9 cellular contexts compared by ENCODE assay signal in genomic region chr17:10115536-10115932, GRCh38.
A peak's percentile ranks its signal among the peaks of the same experiment; 100 is the strongest.
DNase-seq lines count a peak whose midpoint lies in the region; ATAC-seq, FAIRE-seq and TF ChIP-seq lines count a peak whose summit lies in the region.
"Had no signal": no experiment of that assay in that cellular context is flagged by ENCODE, and none has a peak within 500 bp of the region (broad histone marks: within the 10 kb centered on the region; RNA-seq: fewer than 3 reads in every experiment).

No MANE protein-coding gene starts in this region.

- H3K9me3 Mint-ChIP-seq in chondrocyte (ENCODE audit: low read depth), result peaks cover 6% of the 10 kb centered on the region
- no peaks in the 10 kb centered on the region for H3K9me3 Mint-ChIP-seq in naive thymus-derived CD8-positive, alpha-beta T cell
- no peaks in the 10 kb centered on the region for H3K9me3 Mint-ChIP-seq in activated T-helper 17 cell treated with anti-CD3 and anti-CD28 coated beads, Interleukin-2, amount 50 U/mL, for 72 hours

- H3K9me3 ChIP-seq in A549, result no peaks in the 10 kb centered on the region

- H3K4me2 ChIP-seq in A549, result peak overlapping the region; percentile 80

- H3K4me1 ChIP-seq in A549, result peaks cover 14% of the 10 kb centered on the region

- no peak for TF ChIP-seq EP300 in A549 (IDR thresholded peaks at IDR 0.05)

- CTCF ChIA-PET in A549 (lab: Yijun Ruan, JAX), result interaction anchor here (0.7 to 1.2 kb wide), 4 partner anchors 13 to 567 kb away, joined by 3 read pairs; no protein-coding TSS in a partner anchor

- H3K27ac Mint-ChIP-seq in chondrocyte (ENCODE audit: unreplicated experiment), result peak overlapping the region; percentile 100
- H3K27ac Mint-ChIP-seq in naive thymus-derived CD8-positive, alpha-beta T cell, result peak overlapping the region; percentile 82 to 97 (median 92)
- H3K27ac Mint-ChIP-seq in activated T-helper 17 cell treated with anti-CD3 and anti-CD28 coated beads, Interleukin-2, amount 50 U/mL, for 72 hours, result no peak overlapping the region

- FAIRE-seq in A549 (lab: Jason Lieb, UNC), result no peak

- ATAC-seq in A549, result no peak
- no peak for ATAC-seq in naive thymus-derived CD8-positive, alpha-beta T cell
- ATAC-seq in activated T-helper 17 cell treated with anti-CD3 and anti-CD28 coated beads, Interleukin-2, amount 50 U/mL, for 72 hours (replicated peaks), result no peak

- no peaks in the 10 kb centered on the region for H3K36me3 Mint-ChIP-seq in chondrocyte (ENCODE audit: low read depth)
- no peaks in the 10 kb centered on the region for H3K36me3 Mint-ChIP-seq in naive thymus-derived CD8-positive, alpha-beta T cell
- no peaks in the 10 kb centered on the region for H3K36me3 Mint-ChIP-seq in activated T-helper 17 cell treated with anti-CD3 and anti-CD28 coated beads, Interleukin-2, amount 50 U/mL, for 72 hours (ENCODE audit: low read depth)
- H3K36me3 Mint-ChIP-seq: CD4-positive, CD25-positive, alpha-beta regulatory T cell had no signal

- peak overlapping the region; percentile 63 to 79 for H3K27ac ChIP-seq in A549

- POLR2A ChIA-PET in A549 (lab: Yijun Ruan, JAX), result no interaction called here
- POLR2A ChIA-PET in naive thymus-derived CD8-positive, alpha-beta T cell (lab: Charles Lee), result interaction anchor here (0.6 kb wide), 1 partner anchor 78 kb away, joined by 7 read pairs; no protein-coding TSS in a partner anchor

- peaks cover 71% of the 10 kb centered on the region for H3K4me1 Mint-ChIP-seq in chondrocyte (ENCODE audit: low read depth)
- H3K4me1 Mint-ChIP-seq in naive thymus-derived CD8-positive, alpha-beta T cell, result peaks cover 39 to 85% (median 72%) of the 10 kb centered on the region in 4 donors
- peaks cover 8% of the 10 kb centered on the region for H3K4me1 Mint-ChIP-seq in activated T-helper 17 cell treated with anti-CD3 and anti-CD28 coated beads, Interleukin-2, amount 50 U/mL, for 72 hours

- no peak for TF ChIP-seq CTCF in A549 (IDR thresholded peaks at IDR 0.05)
- TF ChIP-seq CTCF in chondrocyte (IDR thresholded peaks at IDR 0.05), result no peak

- no peak overlapping the region for H3K4me3 Mint-ChIP-seq in chondrocyte (ENCODE audit: unreplicated experiment)
- H3K4me3 Mint-ChIP-seq in naive thymus-derived CD8-positive, alpha-beta T cell, result peak overlapping the region; percentile 60 to 86 (median 74)
- H3K4me3 Mint-ChIP-seq in activated T-helper 17 cell treated with anti-CD3 and anti-CD28 coated beads, Interleukin-2, amount 50 U/mL, for 72 hours, result no peak overlapping the region

- peak overlapping the region; percentile 28; the same call in 2 of the 3 replicates for H3K4me3 ChIP-seq in A549
- peak overlapping the region; percentile 9 for H3K4me3 ChIP-seq in Jurkat, Clone E6-1 (ENCODE audit: low read length)

- WGBS in A549 (ENCODE audit: missing lambda C conversion rate), result 41% methylated on average over 4 of the region's 4 CpGs

- no peaks in the 10 kb centered on the region for H3K27me3 Mint-ChIP-seq in chondrocyte (ENCODE audit: low read depth)
- no peaks in the 10 kb centered on the region for H3K27me3 Mint-ChIP-seq in naive thymus-derived CD8-positive, alpha-beta T cell
- peaks cover 41% of the 10 kb centered on the region for H3K27me3 Mint-ChIP-seq in activated T-helper 17 cell treated with anti-CD3 and anti-CD28 coated beads, Interleukin-2, amount 50 U/mL, for 72 hours

- no peak for TF ChIP-seq POLR2A in A549 (IDR thresholded peaks at IDR 0.05; ENCODE audit: low read length)

- TF ChIP-seq RAD21 in A549 (conservative IDR thresholded peaks at IDR 0.05 in 1 of 2, IDR thresholded peaks at IDR 0.05 in 1 of 2), result no peak

- DNase-seq in A549 (ENCODE audit: low read depth in 1 of 2, low spot score in 1 of 2) (no peak), chondrocyte (ENCODE audit: low spot score) (no peak), A172 (ENCODE audit: low spot score) (no peak), NCI-H1092 (lab: John Stamatoyannopoulos, UW) (no peak), DMS79 treated with DMSO at 0.1 percent for 48 hours (lab: John Stamatoyannopoulos, UW) (no peak)
- DNase-seq in Jurkat, Clone E6-1 (ENCODE audit: low read depth, low spot score), result no peak
- DNase-seq in naive thymus-derived CD8-positive, alpha-beta T cell, result no peak

TF ChIP-seq in A549, 52 proteins besides CTCF, POLR2A, EP300 and RAD21:
- TF ChIP-seq ZSCAN20 (CRISPR knock-in tag; IDR thresholded peaks at IDR 0.05) (no peak), KDM5A (IDR thresholded peaks at IDR 0.05) (no peak), E2F6 (IDR thresholded peaks at IDR 0.05; ENCODE audit: borderline replicate concordance, low read depth) (no peak), HES2 (IDR thresholded peaks at IDR 0.05) (no peak), PBX3 (IDR thresholded peaks at IDR 0.05) (no peak), CHD2 (IDR thresholded peaks at IDR 0.05; ENCODE audit: low read length, partially characterized antibody) (no peak)

Comparison
In these comparisons a context has a peak if more than half of its experiments do, and no peak if none do; other contexts are left out.
1. H3K4me3 Mint-ChIP-seq: peak in naive thymus-derived CD8-positive, alpha-beta T cell (10 of 10); none in chondrocyte (single experiment) and activated T-helper 17 cell treated with anti-CD3 and anti-CD28 coated beads, Interleukin-2, amount 50 U/mL, for 72 hours (single experiment).